ENCODE assay signal across 1 cellular context in the genomic region with DNA sequence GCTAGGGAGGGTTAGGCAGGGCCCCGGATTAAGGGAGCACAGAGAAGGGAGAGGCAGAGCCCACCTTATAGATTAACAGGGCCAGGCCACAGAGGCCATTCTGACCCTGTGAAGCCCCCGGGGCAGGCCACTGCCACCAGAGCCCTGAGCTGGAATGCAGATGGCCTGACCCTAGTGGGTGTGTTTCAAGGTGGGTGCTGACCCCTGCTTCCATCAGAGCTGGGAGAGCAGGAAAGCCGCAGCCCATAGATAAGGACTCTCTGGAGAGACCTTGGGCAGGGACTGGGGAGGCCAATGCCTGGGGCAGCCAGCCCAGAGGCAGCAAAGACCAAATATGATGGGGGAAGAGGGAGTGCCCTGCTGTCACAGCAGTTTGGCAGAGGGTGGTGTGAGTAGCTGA.
TF ChIP-seq lines count a peak whose summit lies in the region.

No MANE protein-coding gene starts in this region.

TF ChIP-seq in IMR-90, 13 proteins besides CTCF, POLR2A, EP300 and RAD21:
- TF ChIP-seq MAFK (IDR thresholded peaks at IDR 0.05; ENCODE audit: low read depth, low read length) (no peak), CEBPB (IDR thresholded peaks at IDR 0.05; ENCODE audit: low read depth, low read length) (no peak), CHD1 (IDR thresholded peaks at IDR 0.05; ENCODE audit: low read depth, low read length) (no peak)
